In the genomic region with DNA sequence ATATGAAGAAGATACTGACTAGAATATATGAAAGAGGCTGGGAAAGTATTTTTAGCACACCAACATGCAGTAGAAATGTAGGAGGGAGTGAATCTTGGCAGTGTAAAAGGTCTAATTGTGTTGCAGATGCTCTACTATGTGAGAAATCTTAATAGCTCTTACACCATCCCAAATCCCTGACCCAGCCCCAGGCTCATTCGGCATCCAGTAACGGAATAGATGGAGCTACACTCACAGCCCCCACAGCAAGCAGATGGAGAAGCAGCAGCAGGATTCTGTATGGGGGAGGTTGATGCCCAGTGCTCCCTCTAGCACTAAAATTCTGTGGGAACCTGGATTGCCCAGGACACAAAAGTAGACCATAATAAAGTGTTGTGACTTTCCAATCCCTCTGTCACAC, we compare ENCODE assay signal across 21 cellular contexts.
"Had no signal": no experiment of that assay in that cellular context is flagged by ENCODE, and none has a peak within 500 bp of the region (broad histone marks: within the 10 kb centered on the region; RNA-seq: fewer than 3 reads in every experiment).

No MANE protein-coding gene starts in this region.

- H3K27ac ChIP-seq: adrenal gland, breast epithelium had no signal

- H3K4me1 Mint-ChIP-seq: activated naive CD8-positive, alpha-beta T cell treated with anti-CD3 and anti-CD28 coated beads, Interleukin-2, amount 10 ng/mL, durations not matched to agents 7 days and 5 days had no signal

- H3K4me1 ChIP-seq: adrenal gland, breast epithelium had no signal

- DNase-seq: activated CD4-positive, alpha-beta T cell treated with anti-CD3 and anti-CD28 coated beads for 48 hours; activated CD4-positive, alpha-beta T cell treated with anti-CD3 and anti-CD28 coated beads, Interleukin-2, amount 50 U/mL, for 4 hours; activated CD4-positive, CD25-positive, alpha-beta regulatory T cell treated with anti-CD3 and anti-CD28 coated beads, Interleukin-2, amount 50 U/mL, for 72 hours; activated CD8-positive, alpha-beta memory T cell treated with anti-CD3 and anti-CD28 coated beads, Interleukin-2, amount 50 U/mL, for 48 hours; activated CD8-positive, alpha-beta T cell treated with anti-CD3 and anti-CD28 coated beads, Interleukin-2, amount 10 ng/mL, durations not matched to agents 7 days and 5 days; activated naive CD4-positive, alpha-beta T cell treated with anti-CD3 and anti-CD28 coated beads, Interleukin-2, amount 50 U/mL, for 16 hours; activated naive CD8-positive, alpha-beta T cell treated with anti-CD3 and anti-CD28 coated beads, Interleukin-2, amount 10 ng/mL, durations not matched to agents 7 days and 5 days; activated T-cell treated with anti-CD3 and anti-CD28 coated beads, Interleukin-2, amount 50 U/mL, for 1 hour; adrenal gland; caudate nucleus; MM.1S; NCI-H1105; NCI-H1436; NCI-H1694 treated with DMSO at 0.1 percent for 48 hours; NCI-H2029 treated with DMSO at 0.1 percent for 48 hours; NCI-H524; PC-3; SHP77 had no signal

- FAIRE-seq: RCC 7860 had no signal

- H3K4me3 Mint-ChIP-seq: activated CD8-positive, alpha-beta T cell treated with anti-CD3 and anti-CD28 coated beads, Interleukin-2, amount 10 ng/mL, durations not matched to agents 7 days and 5 days; activated naive CD8-positive, alpha-beta T cell treated with anti-CD3 and anti-CD28 coated beads, Interleukin-2, amount 10 ng/mL, durations not matched to agents 7 days and 5 days; T-helper 1 cell treated with Interleukin-12 subunit alpha and Interleukin-12 subunit beta and Interleukin-4 antibody, amounts not matched to agents 30 μg/mL and 1 μg/mL, for 36 hours had no signal

- H3K9me3 ChIP-seq: adrenal gland had no signal

- H3K27ac Mint-ChIP-seq: activated CD8-positive, alpha-beta T cell treated with anti-CD3 and anti-CD28 coated beads, Interleukin-2, amount 10 ng/mL, durations not matched to agents 7 days and 5 days; activated naive CD8-positive, alpha-beta T cell treated with anti-CD3 and anti-CD28 coated beads, Interleukin-2, amount 10 ng/mL, durations not matched to agents 7 days and 5 days; T-helper 1 cell treated with Interleukin-12 subunit alpha and Interleukin-12 subunit beta and Interleukin-4 antibody, amounts not matched to agents 30 μg/mL and 1 μg/mL, for 36 hours had no signal

- H3K4me3 ChIP-seq: adrenal gland, breast epithelium had no signal

- H3K36me3 ChIP-seq: adrenal gland, breast epithelium had no signal

- H3K36me3 Mint-ChIP-seq: activated naive CD8-positive, alpha-beta T cell treated with anti-CD3 and anti-CD28 coated beads, Interleukin-2, amount 10 ng/mL, durations not matched to agents 7 days and 5 days had no signal

- H3K9me3 Mint-ChIP-seq: activated naive CD8-positive, alpha-beta T cell treated with anti-CD3 and anti-CD28 coated beads, Interleukin-2, amount 10 ng/mL, durations not matched to agents 7 days and 5 days; T-helper 1 cell treated with Interleukin-12 subunit alpha and Interleukin-12 subunit beta and Interleukin-4 antibody, amounts not matched to agents 30 μg/mL and 1 μg/mL, for 36 hours had no signal

- ATAC-seq: activated CD8-positive, alpha-beta T cell treated with anti-CD3 and anti-CD28 coated beads, Interleukin-2, amount 10 ng/mL, durations not matched to agents 7 days and 5 days; PC-3 had no signal
